ENCODE assay signal across 8 cellular contexts in genomic region chr12:110582286-110583136, GRCh38. TPM values are rescaled to one million over a fixed set of nuclear protein-coding genes. Genes with fewer than 3 reads are reported as not detected.
DNase-seq lines count a peak whose midpoint lies in the region; ATAC-seq and TF ChIP-seq lines count a peak whose summit lies in the region.

No MANE protein-coding gene starts in this region.

- ATAC-seq in GM18867 (IDR thresholded peaks at IDR 0.05; ENCODE audit: unreplicated experiment): peak; percentile 35
- peak; percentile 28 for ATAC-seq in HG03103 (IDR thresholded peaks at IDR 0.05; ENCODE audit: low read depth, unreplicated experiment)

- H3K36me3 Mint-ChIP-seq in activated naive CD4-positive, alpha-beta T cell treated with anti-CD3 and anti-CD28 coated beads, Interleukin-2, amount 50 U/mL, for 24 hours: peaks cover 11% of the 10 kb centered on the region

- no peaks in the 10 kb centered on the region for H3K9me3 Mint-ChIP-seq in activated naive CD4-positive, alpha-beta T cell treated with anti-CD3 and anti-CD28 coated beads, Interleukin-2, amount 50 U/mL, for 24 hours

- TF ChIP-seq POLR2A in Raji (IDR thresholded peaks at IDR 0.05; ENCODE audit: insufficient read depth, low read depth, low read length): peak; percentile 44; the same call in 1 of the 2 replicates
- TF ChIP-seq POLR2A in transverse colon (IDR thresholded peaks at IDR 0.05): peak; percentile 37

- WGBS in transverse colon (ENCODE audit: low coverage in 1 of 2), 2 donors: 1% methylated on average over 58 of the region's 104 CpGs; no CpG with 5 or more reads in 1 of the 2 donors

- H3K4me1 Mint-ChIP-seq in activated naive CD4-positive, alpha-beta T cell treated with anti-CD3 and anti-CD28 coated beads, Interleukin-2, amount 50 U/mL, for 24 hours: peaks cover 71% of the 10 kb centered on the region

- H3K27me3 Mint-ChIP-seq in activated naive CD4-positive, alpha-beta T cell treated with anti-CD3 and anti-CD28 coated beads, Interleukin-2, amount 50 U/mL, for 24 hours: no peaks in the 10 kb centered on the region

- in situ Hi-C loops in transverse colon (cut with MboI; ENCODE audit: low pct_ligation_motif_present in 1 of 4, low pct_unique_long_range_greater_than_20kb in 1 of 4, low sequenced_read_pairs in 3 of 4): no loop called here

- no peaks in the 10 kb centered on the region for H3K9me3 ChIP-seq in cardiac muscle cell (ENCODE audit: low read depth)
- no peaks in the 10 kb centered on the region for H3K9me3 ChIP-seq in transverse colon

- H3K36me3 ChIP-seq in cardiac muscle cell (no peaks in the 10 kb centered on the region), transverse colon (no peaks in the 10 kb centered on the region)

- H3K4me3 ChIP-seq in cardiac muscle cell: peak overlapping the region; percentile 95
- peak overlapping the region; percentile 67 to 96 (median 92) for H3K4me3 ChIP-seq in transverse colon

- peak overlapping the region; percentile 94 for H3K27ac ChIP-seq in cardiac muscle cell
- H3K27ac ChIP-seq in transverse colon: peak overlapping the region; percentile 96 to 98 (median 98)

- intact Hi-C loops in transverse colon (cut with DNase I; ENCODE audit: low total_unique reads): no loop called here

- H3K4me1 ChIP-seq in cardiac muscle cell (ENCODE audit: low read depth) (peaks cover 43% of the 10 kb centered on the region), transverse colon (peaks cover 33 to 65% (median 53%) of the 10 kb centered on the region in 4 donors)

- TF ChIP-seq EP300 in transverse colon (IDR thresholded peaks at IDR 0.05; ENCODE audit: low read depth): no peak

- TF ChIP-seq CTCF in cardiac muscle cell (IDR thresholded peaks at IDR 0.05; ENCODE audit: low read depth, low read length): no peak
- TF ChIP-seq CTCF in transverse colon (IDR thresholded peaks at IDR 0.05): no peak

- peak overlapping the region; percentile 92 for H3K27ac Mint-ChIP-seq in activated naive CD4-positive, alpha-beta T cell treated with anti-CD3 and anti-CD28 coated beads, Interleukin-2, amount 50 U/mL, for 24 hours

- DNase-seq in Ammon's horn (ENCODE audit: low spot score): peak; percentile 63
- peak; percentile 43 to 64 for DNase-seq in cardiac muscle cell (ENCODE audit: low read depth in 1 of 2, low spot score in 1 of 2)
- peak; percentile 44 for DNase-seq in pons (ENCODE audit: low spot score)
- peak; percentile 74 for DNase-seq in transverse colon

- H3K27me3 ChIP-seq in cardiac muscle cell: no peaks in the 10 kb centered on the region
- no peaks in the 10 kb centered on the region for H3K27me3 ChIP-seq in transverse colon

- peak overlapping the region; percentile 93 for H3K4me3 Mint-ChIP-seq in activated naive CD4-positive, alpha-beta T cell treated with anti-CD3 and anti-CD28 coated beads, Interleukin-2, amount 50 U/mL, for 24 hours

RNA-seq across cellular contexts. Expression of gene PPTC7, which starts 0.6 kb away (rescaled TPM):
- 15.3 and 21.7 TPM in 2 replicates for total RNA-seq in cardiac muscle cell
- polyA plus RNA-seq in cardiac muscle cell: 16.3 and 24.8 TPM in 2 replicates
- 10 to 100 TPM; 25.3 to 36.4 (median 27.1) TPM for total RNA-seq in transverse colon

RNA-seq across cellular contexts. Expression of gene TCTN1, which starts 31.4 kb away (rescaled TPM):
- total RNA-seq in cardiac muscle cell (35.1 and 54.1 TPM in 2 replicates), transverse colon (10 to 100 TPM; 28.5 to 71.2 (median 35.1) TPM)
- polyA plus RNA-seq in cardiac muscle cell: 49.1 and 70.3 TPM in 2 replicates

Comparison
In these comparisons a context has a peak if more than half of its experiments do, and no peak if none do; other contexts are left out.
1. Peak in every context shown above with its lines: DNase-seq, ATAC-seq, H3K4me3 ChIP-seq and H3K27ac ChIP-seq.